In the genomic region with DNA sequence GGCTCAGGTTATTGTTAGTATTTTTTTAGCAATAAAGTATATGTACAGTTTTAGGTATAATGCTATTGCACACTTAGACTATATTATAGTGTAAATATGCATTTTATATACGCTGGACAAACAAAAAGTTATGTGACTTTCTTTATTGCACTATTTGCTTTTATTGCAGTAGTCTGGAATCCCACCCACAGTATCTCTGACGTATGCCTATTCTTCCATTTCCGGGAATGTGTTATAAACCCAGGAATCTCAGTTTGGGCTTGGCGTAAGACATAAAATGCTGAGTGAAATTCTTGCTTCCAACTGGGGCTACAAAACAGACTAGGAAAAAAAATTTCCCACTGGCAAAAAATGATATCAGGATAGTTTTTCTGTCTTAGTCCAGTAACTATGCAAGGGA, we compare ENCODE assay signal across 37 cellular contexts.
"Had no signal": no experiment of that assay in that cellular context is flagged by ENCODE, and none has a peak within 500 bp of the region (broad histone marks: within the 10 kb centered on the region; RNA-seq: fewer than 3 reads in every experiment).

No MANE protein-coding gene starts in this region.

- H3K4me3 ChIP-seq: adrenal gland, ascending aorta, body of pancreas, breast epithelium, cardiac muscle cell had no signal

- H3K4me1 ChIP-seq: adrenal gland, ascending aorta, body of pancreas, breast epithelium had no signal

- H3K4me1 Mint-ChIP-seq: activated naive CD4-positive, alpha-beta T cell treated with anti-CD3 and anti-CD28 coated beads, Interleukin-2, amount 10 ng/mL, durations not matched to agents 7 days and 5 days; activated naive CD4-positive, alpha-beta T cell treated with anti-CD3 and anti-CD28 coated beads, Interleukin-2, amount 50 U/mL, for 24 hours; activated naive CD8-positive, alpha-beta T cell treated with anti-CD3 and anti-CD28 coated beads for 36 hours; activated naive CD8-positive, alpha-beta T cell treated with anti-CD3 and anti-CD28 coated beads, Interleukin-2, amount 10 ng/mL, durations not matched to agents 7 days and 5 days; activated naive CD8-positive, alpha-beta T cell treated with anti-CD3 and anti-CD28 coated beads, Interleukin-2, amount 50 U/mL, for 24 hours; activated T-helper 17 cell treated with anti-CD3 and anti-CD28 coated beads, Interleukin-2, amount 50 U/mL, for 72 hours; brain; central memory CD8-positive, alpha-beta T cell had no signal

- ATAC-seq: activated naive CD4-positive, alpha-beta T cell treated with anti-CD3 and anti-CD28 coated beads, Interleukin-2, amount 50 U/mL, for 72 hours; activated naive CD8-positive, alpha-beta T cell treated with anti-CD3 and anti-CD28 coated beads, Interleukin-2, amount 50 U/mL, for 24 hours; activated T-cell treated with anti-CD3 and anti-CD28 coated beads, Interleukin-2, amount 50 U/mL, for 4 hours; activated T-cell treated with anti-CD3 and anti-CD28 coated beads, Interleukin-2, amount 50 U/mL, for 72 hours; activated T-helper 17 cell treated with anti-CD3 and anti-CD28 coated beads, Interleukin-2, amount 50 U/mL, for 72 hours; body of pancreas had no signal

- H3K4me3 Mint-ChIP-seq: activated naive CD4-positive, alpha-beta T cell treated with anti-CD3 and anti-CD28 coated beads for 36 hours; activated naive CD4-positive, alpha-beta T cell treated with anti-CD3 and anti-CD28 coated beads, Interleukin-2, amount 10 ng/mL, durations not matched to agents 7 days and 5 days; activated naive CD4-positive, alpha-beta T cell treated with anti-CD3 and anti-CD28 coated beads, Interleukin-2, amount 50 U/mL, for 24 hours; activated naive CD8-positive, alpha-beta T cell; activated naive CD8-positive, alpha-beta T cell treated with anti-CD3 and anti-CD28 coated beads for 36 hours; activated naive CD8-positive, alpha-beta T cell treated with anti-CD3 and anti-CD28 coated beads, Interleukin-2, amount 10 ng/mL, durations not matched to agents 7 days and 5 days; activated naive CD8-positive, alpha-beta T cell treated with anti-CD3 and anti-CD28 coated beads, Interleukin-2, amount 50 U/mL, for 24 hours; activated T-cell treated with anti-CD3 and anti-CD28 coated beads, Interleukin-2, amount 50 U/mL, for 24 hours; activated T-cell treated with anti-CD3 and anti-CD28 coated beads, Interleukin-2, amount 50 U/mL, for 4 hours; activated T-cell treated with anti-CD3 and anti-CD28 coated beads, Interleukin-2, amount 50 U/mL, for 72 hours; activated T-helper 1 cell treated with anti-CD3 and anti-CD28 coated beads, Interleukin-12 subunit alpha, Interleukin-12 subunit beta, Interleukin-2, Interleukin-4 antibody, amounts not matched to agents 30 ng/mL and 10 ng/mL and 1 ng/mL, durations not matched to agents 14 hours and 24 hours and 36 hours; activated T-helper 17 cell treated with anti-CD3 and anti-CD28 coated beads, Interleukin-2, amount 50 U/mL, for 72 hours; brain; central memory CD8-positive, alpha-beta T cell had no signal

- H3K27me3 Mint-ChIP-seq: activated naive CD4-positive, alpha-beta T cell treated with anti-CD3 and anti-CD28 coated beads, Interleukin-2, amount 10 ng/mL, durations not matched to agents 7 days and 5 days; activated naive CD4-positive, alpha-beta T cell treated with anti-CD3 and anti-CD28 coated beads, Interleukin-2, amount 50 U/mL, for 24 hours; activated naive CD8-positive, alpha-beta T cell; activated naive CD8-positive, alpha-beta T cell treated with anti-CD3 and anti-CD28 coated beads for 36 hours; activated naive CD8-positive, alpha-beta T cell treated with anti-CD3 and anti-CD28 coated beads, Interleukin-2, amount 10 ng/mL, durations not matched to agents 7 days and 5 days; activated naive CD8-positive, alpha-beta T cell treated with anti-CD3 and anti-CD28 coated beads, Interleukin-2, amount 50 U/mL, for 24 hours; activated T-cell treated with anti-CD3 and anti-CD28 coated beads, Interleukin-2, amount 50 U/mL, for 24 hours; activated T-helper 17 cell treated with anti-CD3 and anti-CD28 coated beads, Interleukin-2, amount 50 U/mL, for 72 hours; brain; central memory CD8-positive, alpha-beta T cell had no signal

- H3K9me3 Mint-ChIP-seq: brain had no signal

- H3K27me3 ChIP-seq: adrenal gland, ascending aorta, body of pancreas, brain microvascular endothelial cell, breast epithelium, cardiac muscle cell had no signal

- H3K27ac Mint-ChIP-seq: activated naive CD4-positive, alpha-beta T cell treated with anti-CD3 and anti-CD28 coated beads for 36 hours; activated naive CD4-positive, alpha-beta T cell treated with anti-CD3 and anti-CD28 coated beads, Interleukin-2, amount 10 ng/mL, durations not matched to agents 7 days and 5 days; activated naive CD4-positive, alpha-beta T cell treated with anti-CD3 and anti-CD28 coated beads, Interleukin-2, amount 50 U/mL, for 24 hours; activated naive CD4-positive, alpha-beta T cell treated with anti-CD3 and anti-CD28 coated beads, Interleukin-2, amount 50 U/mL, for 72 hours; activated naive CD8-positive, alpha-beta T cell; activated naive CD8-positive, alpha-beta T cell treated with anti-CD3 and anti-CD28 coated beads for 36 hours; activated naive CD8-positive, alpha-beta T cell treated with anti-CD3 and anti-CD28 coated beads, Interleukin-2, amount 10 ng/mL, durations not matched to agents 7 days and 5 days; activated naive CD8-positive, alpha-beta T cell treated with anti-CD3 and anti-CD28 coated beads, Interleukin-2, amount 50 U/mL, for 24 hours; activated T-cell treated with anti-CD3 and anti-CD28 coated beads, Interleukin-2, amount 50 U/mL, for 24 hours; activated T-cell treated with anti-CD3 and anti-CD28 coated beads, Interleukin-2, amount 50 U/mL, for 72 hours; activated T-helper 1 cell treated with anti-CD3 and anti-CD28 coated beads, Interleukin-12 subunit alpha, Interleukin-12 subunit beta, Interleukin-2, Interleukin-4 antibody, amounts not matched to agents 30 ng/mL and 10 ng/mL and 1 ng/mL, durations not matched to agents 14 hours and 24 hours and 36 hours; activated T-helper 17 cell treated with anti-CD3 and anti-CD28 coated beads, Interleukin-2, amount 50 U/mL, for 72 hours; activated T-helper 2 cell treated with anti-CD3 and anti-CD28 coated beads, Interferon-gamma antibody, Interleukin-2, Interleukin-4, amounts not matched to agents 10 μg/mL and 5 μg/mL and 100 μg/mL, durations not matched to agents 14 hours and 24 hours and 36 hours; brain had no signal

- H3K9me3 ChIP-seq: adrenal gland, ascending aorta, body of pancreas, breast epithelium had no signal

- H3K36me3 Mint-ChIP-seq: activated naive CD4-positive, alpha-beta T cell treated with anti-CD3 and anti-CD28 coated beads, Interleukin-2, amount 10 ng/mL, durations not matched to agents 7 days and 5 days; activated naive CD4-positive, alpha-beta T cell treated with anti-CD3 and anti-CD28 coated beads, Interleukin-2, amount 50 U/mL, for 24 hours; activated naive CD4-positive, alpha-beta T cell treated with anti-CD3 and anti-CD28 coated beads, Interleukin-2, amount 50 U/mL, for 72 hours; activated naive CD8-positive, alpha-beta T cell; activated naive CD8-positive, alpha-beta T cell treated with anti-CD3 and anti-CD28 coated beads for 36 hours; activated naive CD8-positive, alpha-beta T cell treated with anti-CD3 and anti-CD28 coated beads, Interleukin-2, amount 10 ng/mL, durations not matched to agents 7 days and 5 days; brain had no signal

- H3K36me3 ChIP-seq: adrenal gland, ascending aorta, brain microvascular endothelial cell, breast epithelium, cardiac muscle cell had no signal

- H3K27ac ChIP-seq: adrenal gland, ascending aorta, body of pancreas, brain microvascular endothelial cell, breast epithelium, cardiac muscle cell had no signal

- DNase-seq: activated effector memory CD4-positive, alpha-beta T cell treated with anti-CD3 and anti-CD28 coated beads, Interleukin-2, amount 50 U/mL, for 16 hours; activated effector memory CD4-positive, alpha-beta T cell treated with Interleukin-2 at 50 U/mL for 16 hours; activated gamma-delta T cell; activated naive CD4-positive, alpha-beta T cell; activated naive CD4-positive, alpha-beta T cell treated with anti-CD3 and anti-CD28 coated beads for 36 hours; activated naive CD4-positive, alpha-beta T cell treated with anti-CD3 and anti-CD28 coated beads, Interleukin-2, amount 10 ng/mL, durations not matched to agents 7 days and 5 days; activated naive CD4-positive, alpha-beta T cell treated with anti-CD3 and anti-CD28 coated beads, Interleukin-2, amount 50 U/mL, for 16 hours; activated naive CD4-positive, alpha-beta T cell treated with Interleukin-2 at 50 U/mL for 16 hours; activated naive CD8-positive, alpha-beta T cell treated with anti-CD3 and anti-CD28 coated beads for 36 hours; activated naive CD8-positive, alpha-beta T cell treated with anti-CD3 and anti-CD28 coated beads, Interleukin-2, amount 10 ng/mL, durations not matched to agents 7 days and 5 days; activated naive CD8-positive, alpha-beta T cell treated with anti-CD3 and anti-CD28 coated beads, Interleukin-2, amount 50 U/mL, for 24 hours; activated T-cell treated with anti-CD3 and anti-CD28 coated beads for 4 hours; activated T-cell treated with anti-CD3 and anti-CD28 coated beads, Interleukin-2, amount 50 U/mL, for 1 hour; activated T-cell treated with anti-CD3 and anti-CD28 coated beads, Interleukin-2, amount 50 U/mL, for 24 hours; activated T-cell treated with anti-CD3 and anti-CD28 coated beads, Interleukin-2, amount 50 U/mL, for 4 hours; activated T-cell treated with anti-CD3 and anti-CD28 coated beads, Interleukin-2, amount 50 U/mL, for 48 hours; activated T-cell treated with anti-CD3 and anti-CD28 coated beads, Interleukin-2, amount 50 U/mL, for 72 hours; adrenal gland; amniotic stem cell; amygdala; anterior cingulate cortex; aorta; body of pancreas; brain microvascular endothelial cell; central memory CD4-positive, alpha-beta T cell; cerebellar nuclear complex had no signal
